In the genomic region with DNA sequence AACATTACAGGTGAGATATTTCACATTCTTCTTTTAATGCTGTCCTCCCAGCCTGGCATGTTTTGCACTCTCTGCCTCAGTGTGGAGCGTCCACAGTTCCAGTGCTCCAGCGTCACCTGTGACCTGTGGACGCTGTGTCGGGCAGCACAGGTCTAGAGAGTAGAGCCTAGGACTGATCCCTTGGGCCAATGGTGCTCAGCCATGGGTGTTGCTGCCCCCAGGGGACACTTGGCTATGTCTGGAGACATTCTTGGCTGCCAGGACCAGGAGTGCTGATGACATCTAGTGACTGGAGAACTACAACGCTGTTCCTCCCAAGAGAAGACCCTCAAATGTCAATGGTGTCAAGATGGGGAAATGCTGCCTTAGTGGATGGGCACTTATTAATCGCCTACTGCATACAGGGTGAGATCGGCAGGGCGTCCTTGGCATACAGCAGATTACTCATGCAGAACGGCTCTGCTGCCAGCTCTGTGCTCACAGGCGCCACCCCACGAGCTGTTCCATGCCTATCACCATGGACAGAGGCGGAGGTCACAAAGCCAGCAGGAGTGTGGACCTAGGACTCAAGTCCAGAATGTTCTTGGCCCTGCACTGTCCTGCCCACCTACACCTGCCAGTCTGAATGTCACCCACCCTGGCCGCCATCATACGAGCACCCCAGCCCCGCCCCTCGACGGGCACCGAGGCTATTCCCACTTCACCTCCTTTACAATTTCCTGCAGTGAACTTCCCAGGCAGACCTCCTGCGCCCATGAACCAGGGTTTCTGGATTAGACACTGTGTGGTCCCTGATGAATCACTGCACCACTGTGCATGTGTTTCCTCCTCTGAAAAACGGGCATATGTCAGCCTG, we compare ENCODE assay signal across 1 cellular context.
TF ChIP-seq lines count a peak whose summit lies in the region.

No MANE protein-coding gene starts in this region.

TF ChIP-seq in K562, 482 proteins besides CTCF, POLR2A, EP300 and RAD21:
- TF ChIP-seq CBFA2T2 (conservative IDR thresholded peaks at IDR 0.05) (no peak), JUND (IDR thresholded peaks at IDR 0.05; ENCODE audit: borderline replicate concordance, low read depth, low read length) (no peak), JUND (tag; IDR thresholded peaks at IDR 0.05; ENCODE audit: borderline replicate concordance, low read depth, low read length) (0 out of 3 replicates have a peak, but pooled peaks have one; percentile 12), SRSF3 (IDR thresholded peaks at IDR 0.05; ENCODE audit: insufficient read depth, low read length) (no peak), ZKSCAN8 (CRISPR knock-in tag; IDR thresholded peaks at IDR 0.05) (peak; percentile 97), EHMT2 (IDR thresholded peaks at IDR 0.05) (0 out of 2 replicates have a peak, but pooled peaks have one; percentile 12)
- TF ChIP-seq, protein P1, sequence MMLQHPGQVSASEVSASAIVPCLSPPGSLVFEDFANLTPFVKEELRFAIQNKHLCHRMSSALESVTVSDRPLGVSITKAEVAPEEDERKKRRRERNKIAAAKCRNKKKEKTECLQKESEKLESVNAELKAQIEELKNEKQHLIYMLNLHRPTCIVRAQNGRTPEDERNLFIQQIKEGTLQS (IDR thresholded peaks at IDR 0.05) = 0 out of 2 replicates have a peak, but pooled peaks have one; percentile 9
- TF ChIP-seq, protein P1 (CRISPR knock-in tag; conservative IDR thresholded peaks at IDR 0.05) = no peak
